20 cellular contexts compared by ENCODE assay signal in the genomic region with DNA sequence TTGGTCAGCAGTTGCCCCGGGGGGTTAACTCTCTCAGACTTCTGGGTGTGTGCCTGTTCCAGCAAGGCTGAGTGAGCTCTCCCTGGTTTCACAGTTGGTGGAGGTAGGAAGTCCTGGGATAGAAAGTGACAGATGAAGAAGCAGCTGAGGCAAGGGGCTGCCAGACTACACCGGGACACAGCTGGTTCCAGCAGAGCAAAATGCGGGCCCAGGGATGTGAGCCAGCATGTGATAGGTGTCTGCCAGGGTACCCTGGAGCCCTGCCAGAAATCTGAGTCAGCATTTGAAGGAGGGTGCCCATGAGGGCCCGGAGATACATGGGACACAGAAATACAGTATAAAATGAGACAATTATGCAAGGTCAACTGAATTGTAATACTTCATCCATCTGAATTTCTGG.
DNase-seq lines count a peak whose midpoint lies in the region; ATAC-seq, FAIRE-seq and TF ChIP-seq lines count a peak whose summit lies in the region.
"Had no signal": no experiment of that assay in that cellular context is flagged by ENCODE, and none has a peak within 500 bp of the region (broad histone marks: within the 10 kb centered on the region; RNA-seq: fewer than 3 reads in every experiment).

No MANE protein-coding gene starts in this region.

- H3K9me3 ChIP-seq in BE2C (no peaks in the 10 kb centered on the region), RWPE2 (ENCODE audit: severe bottlenecking) (no peaks in the 10 kb centered on the region), pancreas (no peaks in the 10 kb centered on the region)
- H3K9me3 ChIP-seq: gastroesophageal sphincter had no signal

- peak; percentile 50; the same call in 2 of the 3 replicates for ATAC-seq in RWPE2 (ENCODE audit: low read depth)
- ATAC-seq in pancreas, result peak in 3 of 4 donors; percentile 34 to 65 (median 50)
- no peak for ATAC-seq in GM18498 (IDR thresholded peaks at IDR 0.05; ENCODE audit: unreplicated experiment)
- no peak for ATAC-seq in HG03108 (IDR thresholded peaks at IDR 0.05; ENCODE audit: unreplicated experiment)
- ATAC-seq: gastroesophageal sphincter, left colon, T-helper 17 cell had no signal

- no peak for FAIRE-seq in pancreas (lab: Jason Lieb, UNC)

- 30 to 31% methylated on average over 4 of the region's 4 CpGs for WGBS in pancreas, 2 donors

- H3K4me1 ChIP-seq in BE2C, result no peaks in the 10 kb centered on the region
- H3K4me1 ChIP-seq in RWPE2 (ENCODE audit: insufficient read depth, poor library complexity, severe bottlenecking), result peaks cover 5% of the 10 kb centered on the region
- H3K4me1 ChIP-seq in pancreas, result no peaks in the 10 kb centered on the region
- H3K4me1 ChIP-seq: gastroesophageal sphincter, neural progenitor cell had no signal

- DNase-seq in BE2C, result peak; percentile 66
- DNase-seq in RWPE2 (ENCODE audit: low spot score), result no peak
- peak; percentile 30 for DNase-seq in glomerular visceral epithelial cell (ENCODE audit: extremely low spot score)
- DNase-seq in pancreas, result peak in 5 of 6 donors; percentile 36 to 63 (median 52)
- DNase-seq in NCI-H146 treated with DMSO at 0.1 percent for 48 hours (lab: John Stamatoyannopoulos, UW; ENCODE audit: unreplicated experiment), result no peak
- no peak for DNase-seq in GM19240 (ENCODE audit: insufficient read length, low spot score)
- DNase-seq: activated CD4-positive, alpha-beta T cell treated with anti-CD3 and anti-CD28 coated beads, Interleukin-2, amount 50 U/mL, for 1 hour; activated gamma-delta T cell treated with Interleukin-2 at 50 U/mL for 16 hours; GDM1; GM23248; left colon; NCI-H187; NCI-H82; OCI-M1; T-helper 17 cell had no signal

- H3K36me3 ChIP-seq in BE2C (no peaks in the 10 kb centered on the region), RWPE2 (ENCODE audit: low read depth) (no peaks in the 10 kb centered on the region), pancreas (no peaks in the 10 kb centered on the region)
- H3K36me3 ChIP-seq: gastroesophageal sphincter, neural progenitor cell had no signal

- H3K4me3 ChIP-seq in BE2C (ENCODE audit: low read depth, low read length) (no peak overlapping the region), RWPE2 (ENCODE audit: severe bottlenecking) (no peak overlapping the region), pancreas (no peak overlapping the region)
- H3K4me3 ChIP-seq: gastroesophageal sphincter, GM23248, neural progenitor cell had no signal

- H3K27me3 ChIP-seq in BE2C (no peaks in the 10 kb centered on the region), RWPE2 (ENCODE audit: insufficient read depth, poor library complexity, severe bottlenecking) (no peaks in the 10 kb centered on the region), pancreas (no peaks in the 10 kb centered on the region)
- H3K27me3 ChIP-seq: neural progenitor cell had no signal

- H3K27ac ChIP-seq in RWPE2 (ENCODE audit: poor library complexity, severe bottlenecking) (no peak overlapping the region), pancreas (no peak overlapping the region)
- H3K27ac ChIP-seq: gastroesophageal sphincter, GM23248, HL-60, neural progenitor cell had no signal

- intact Hi-C loops in pancreas (cut with DNase I), result no loop called here

- TF ChIP-seq CTCF in BE2C (IDR thresholded peaks at IDR 0.05; ENCODE audit: low read depth, low read length) (no peak), RWPE2 (IDR thresholded peaks at IDR 0.05; ENCODE audit: poor library complexity, severe bottlenecking) (no peak), pancreas (IDR thresholded peaks at IDR 0.05) (no peak)

Comparison
In these comparisons a context has a peak if more than half of its experiments do, and no peak if none do; other contexts are left out.
1. DNase-seq: peak in BE2C (single experiment), glomerular visceral epithelial cell (single experiment) and pancreas (5 of 6); none in RWPE2 (single experiment), NCI-H146 treated with DMSO at 0.1 percent for 48 hours (single experiment) and GM19240 (single experiment).
2. ATAC-seq: peak in RWPE2 (single experiment) and pancreas (3 of 4); none in GM18498 (single experiment) and HG03108 (single experiment).